Comparison of ENCODE assay signal across 19 cellular contexts in genomic region chr13:47233734-47234133, GRCh38.
"Had no signal": no experiment of that assay in that cellular context is flagged by ENCODE, and none has a peak within 500 bp of the region (broad histone marks: within the 10 kb centered on the region; RNA-seq: fewer than 3 reads in every experiment).

No MANE protein-coding gene starts in this region.

- H3K27me3 ChIP-seq: body of pancreas, cardiac muscle cell, foreskin keratinocyte, neural progenitor cell, tibial nerve had no signal

- H3K36me3 Mint-ChIP-seq: activated naive CD4-positive, alpha-beta T cell treated with anti-CD3 and anti-CD28 coated beads, Interleukin-2, amount 50 U/mL, for 24 hours; neural progenitor cell had no signal

- DNase-seq: activated gamma-delta T cell treated with Interleukin-2 at 50 U/mL for 16 hours; activated T-cell treated with anti-CD3 and anti-CD28 coated beads, Interleukin-2, amount 50 U/mL, for 1 hour; body of pancreas; dermis blood vessel endothelial cell; effector memory CD4-positive, alpha-beta T cell; foreskin keratinocyte; kidney glomerular epithelial cell; mesendoderm; naive thymus-derived CD4-positive, alpha-beta T cell; retina; stimulated activated CD4-positive, alpha-beta T cell treated with anti-CD3 and anti-CD28 coated beads, Interleukin-4, amount 100 ng/mL, for 24 hours; stimulated activated naive CD8-positive, alpha-beta T cell treated with anti-CD3 and anti-CD28 coated beads, Interleukin-15, Interleukin-2, amounts not matched to agents 100 U/mL and 50 U/mL, for 24 hours; T-helper 9 cell had no signal

- H3K36me3 ChIP-seq: cardiac muscle cell, neural progenitor cell, tibial nerve had no signal

- H3K27me3 Mint-ChIP-seq: activated naive CD4-positive, alpha-beta T cell treated with anti-CD3 and anti-CD28 coated beads, Interleukin-2, amount 50 U/mL, for 24 hours; progenitor cell of endocrine pancreas had no signal

- H3K4me2 ChIP-seq: neural progenitor cell had no signal

- H3K4me1 ChIP-seq: body of pancreas, foreskin keratinocyte, neural progenitor cell, tibial nerve had no signal

- H3K27ac ChIP-seq: body of pancreas, cardiac muscle cell, foreskin keratinocyte, neural progenitor cell, tibial nerve had no signal

- H3K4me1 Mint-ChIP-seq: activated naive CD4-positive, alpha-beta T cell treated with anti-CD3 and anti-CD28 coated beads, Interleukin-2, amount 50 U/mL, for 24 hours; naive thymus-derived CD4-positive, alpha-beta T cell; neural progenitor cell had no signal

- H3K9ac ChIP-seq: neural progenitor cell had no signal

- H3K27ac Mint-ChIP-seq: activated naive CD4-positive, alpha-beta T cell treated with anti-CD3 and anti-CD28 coated beads, Interleukin-2, amount 50 U/mL, for 24 hours; naive thymus-derived CD4-positive, alpha-beta T cell; neural progenitor cell; progenitor cell of endocrine pancreas; WTC11 had no signal

- H3K4me3 Mint-ChIP-seq: activated naive CD4-positive, alpha-beta T cell treated with anti-CD3 and anti-CD28 coated beads, Interleukin-2, amount 50 U/mL, for 24 hours; naive thymus-derived CD4-positive, alpha-beta T cell; neural progenitor cell; WTC11 had no signal

- H3K9me3 ChIP-seq: body of pancreas had no signal

- H3K4me3 ChIP-seq: body of pancreas, cardiac muscle cell, neural progenitor cell, tibial nerve had no signal

- H2AFZ ChIP-seq: neural progenitor cell had no signal
